ENCODE assay signal across 18 cellular contexts in genomic region chr22:49197986-49198704, GRCh38.
"Had no signal": no experiment of that assay in that cellular context is flagged by ENCODE, and none has a peak within 500 bp of the region (broad histone marks: within the 10 kb centered on the region; RNA-seq: fewer than 3 reads in every experiment).

No MANE protein-coding gene starts in this region.

- DNase-seq: activated CD4-positive, alpha-beta memory T cell treated with anti-CD3 and anti-CD28 coated beads for 36 hours; activated CD8-positive, alpha-beta memory T cell treated with anti-CD3 and anti-CD28 coated beads, Interleukin-2, amount 10 ng/mL, durations not matched to agents 7 days and 5 days; activated gamma-delta T cell; body of pancreas; central memory CD4-positive, alpha-beta T cell; cortex of kidney; effector CD8-positive, alpha-beta T cell; foreskin keratinocyte; glutamatergic neuron; lower lobe of right lung; stimulated activated CD4-positive, alpha-beta T cell treated with anti-CD3 and anti-CD28 coated beads, Interleukin-4, amount 100 ng/mL, for 4 hours; stimulated activated CD8-positive, alpha-beta memory T cell treated with anti-CD3 and anti-CD28 coated beads, Interleukin-4, amount 100 ng/mL, for 48 hours had no signal

- H3K9me3 Mint-ChIP-seq: activated CD4-positive, alpha-beta memory T cell treated with anti-CD3 and anti-CD28 coated beads for 36 hours; activated naive CD4-positive, alpha-beta T cell treated with anti-CD3 and anti-CD28 coated beads, Interleukin-2, amount 50 U/mL, for 72 hours; activated T-cell treated with anti-CD3 and anti-CD28 coated beads, Interleukin-2, amount 50 U/mL, for 24 hours; mesothelial cell of epicardium; nephron progenitor cell; stimulated activated naive CD8-positive, alpha-beta T cell treated with anti-CD3 and anti-CD28 coated beads, Interleukin-15, Interleukin-2, amounts not matched to agents 100 ng/mL and 50 ng/mL, for 24 hours; T-helper 2 cell treated with Interferon-gamma antibody and Interleukin-4, amounts not matched to agents 5 μg/mL and 100 μg/mL, for 36 hours had no signal

- H3K4me1 Mint-ChIP-seq: activated CD8-positive, alpha-beta memory T cell treated with anti-CD3 and anti-CD28 coated beads, Interleukin-2, amount 10 ng/mL, durations not matched to agents 7 days and 5 days; mesothelial cell of epicardium had no signal

- H3K27me3 Mint-ChIP-seq: activated CD8-positive, alpha-beta memory T cell treated with anti-CD3 and anti-CD28 coated beads, Interleukin-2, amount 10 ng/mL, durations not matched to agents 7 days and 5 days had no signal

- H3K27ac Mint-ChIP-seq: activated CD4-positive, alpha-beta memory T cell treated with anti-CD3 and anti-CD28 coated beads for 36 hours; activated CD8-positive, alpha-beta memory T cell treated with anti-CD3 and anti-CD28 coated beads, Interleukin-2, amount 10 ng/mL, durations not matched to agents 7 days and 5 days; activated naive CD4-positive, alpha-beta T cell treated with anti-CD3 and anti-CD28 coated beads, Interleukin-2, amount 50 U/mL, for 72 hours; activated T-cell treated with anti-CD3 and anti-CD28 coated beads, Interleukin-2, amount 50 U/mL, for 24 hours; mesothelial cell of epicardium; stimulated activated naive CD8-positive, alpha-beta T cell treated with anti-CD3 and anti-CD28 coated beads, Interleukin-15, Interleukin-2, amounts not matched to agents 100 ng/mL and 50 ng/mL, for 24 hours; T-helper 2 cell treated with Interferon-gamma antibody and Interleukin-4, amounts not matched to agents 5 μg/mL and 100 μg/mL, for 36 hours had no signal

- H3K36me3 Mint-ChIP-seq: activated CD4-positive, alpha-beta memory T cell treated with anti-CD3 and anti-CD28 coated beads for 36 hours; activated CD8-positive, alpha-beta memory T cell treated with anti-CD3 and anti-CD28 coated beads, Interleukin-2, amount 10 ng/mL, durations not matched to agents 7 days and 5 days; activated naive CD4-positive, alpha-beta T cell treated with anti-CD3 and anti-CD28 coated beads, Interleukin-2, amount 50 U/mL, for 72 hours; mesothelial cell of epicardium had no signal

- ATAC-seq: activated CD8-positive, alpha-beta memory T cell treated with anti-CD3 and anti-CD28 coated beads, Interleukin-2, amount 10 ng/mL, durations not matched to agents 7 days and 5 days; activated naive CD4-positive, alpha-beta T cell treated with anti-CD3 and anti-CD28 coated beads, Interleukin-2, amount 50 U/mL, for 72 hours; body of pancreas; foreskin keratinocyte; lower lobe of right lung had no signal

- H3K4me3 Mint-ChIP-seq: activated CD4-positive, alpha-beta memory T cell treated with anti-CD3 and anti-CD28 coated beads for 36 hours; activated CD8-positive, alpha-beta memory T cell treated with anti-CD3 and anti-CD28 coated beads, Interleukin-2, amount 10 ng/mL, durations not matched to agents 7 days and 5 days; activated T-cell treated with anti-CD3 and anti-CD28 coated beads, Interleukin-2, amount 50 U/mL, for 24 hours; mesothelial cell of epicardium; nephron progenitor cell; stimulated activated naive CD8-positive, alpha-beta T cell treated with anti-CD3 and anti-CD28 coated beads, Interleukin-15, Interleukin-2, amounts not matched to agents 100 ng/mL and 50 ng/mL, for 24 hours; T-helper 2 cell treated with Interferon-gamma antibody and Interleukin-4, amounts not matched to agents 5 μg/mL and 100 μg/mL, for 36 hours had no signal
